Comparison of ENCODE assay signal across 1 cellular context in genomic region chr9:137294684-137295312, GRCh38.
A peak's percentile ranks its signal among the peaks of the same experiment; 100 is the strongest.
TF ChIP-seq lines count a peak whose summit lies in the region.

No MANE protein-coding gene starts in this region.

TF ChIP-seq in IMR-90, 13 proteins besides CTCF, POLR2A, EP300 and RAD21:
- TF ChIP-seq SMC3 (IDR thresholded peaks at IDR 0.05; ENCODE audit: low read depth, low read length) (peak; percentile 14; the same call in 1 of the 2 replicates), RCOR1 (IDR thresholded peaks at IDR 0.05; ENCODE audit: insufficient replicate concordance, low read length) (no peak)
